In genomic region chr2:201795608-201796477, GRCh38 we compare ENCODE assay signal across 8 cellular contexts. TPM values are rescaled to one million over a fixed set of nuclear protein-coding genes. Genes with fewer than 3 reads are reported as not detected.
DNase-seq lines count a peak whose midpoint lies in the region; ATAC-seq and TF ChIP-seq lines count a peak whose summit lies in the region.

No MANE protein-coding gene starts in this region.

- TF ChIP-seq POLR2A in right lobe of liver (IDR thresholded peaks at IDR 0.05) = no peak

- TF ChIP-seq CTCF in right lobe of liver (IDR thresholded peaks at IDR 0.05) = peak; percentile 39 to 50 (median 48)

- intact Hi-C loops in activated naive CD4-positive, alpha-beta T cell treated with anti-CD3 and anti-CD28 coated beads for 36 hours (cut with micrococcal nuclease) = loop anchor here (1.0 to 5.0 kb wide), 2 partner anchors 61 to 382 kb away; no protein-coding TSS in a partner anchor
- intact Hi-C loops in right lobe of liver (cut with DNase I) = no loop called here

- peak; percentile 61 to 63 (median 62) for ATAC-seq in right lobe of liver
- ATAC-seq in HG03135 (IDR thresholded peaks at IDR 0.05; ENCODE audit: unreplicated experiment) = no peak

- peak; percentile 15 for DNase-seq in activated naive CD4-positive, alpha-beta T cell treated with anti-CD3 and anti-CD28 coated beads for 36 hours
- no peak for DNase-seq in activated naive CD4-positive, alpha-beta T cell treated with anti-CD3 and anti-CD28 coated beads, Interleukin-2, amount 10 ng/mL, durations not matched to agents 7 days and 5 days
- DNase-seq in NCI-H446 (lab: John Stamatoyannopoulos, UW) (peak; percentile 17 to 73), cerebellum (ENCODE audit: low spot score) (peak; percentile 83), right lobe of liver (no peak), OCI-M2 (lab: John Stamatoyannopoulos, UW; ENCODE audit: unreplicated experiment) (no peak), NCI-H524 treated with DMSO at 0.1 percent for 48 hours (lab: John Stamatoyannopoulos, UW) (no peak)

- H3K4me1 ChIP-seq in right lobe of liver = no peaks in the 10 kb centered on the region

- no peaks in the 10 kb centered on the region for H3K36me3 ChIP-seq in right lobe of liver

- H3K4me3 Mint-ChIP-seq in activated naive CD4-positive, alpha-beta T cell treated with anti-CD3 and anti-CD28 coated beads for 36 hours = no peak overlapping the region
- no peak overlapping the region for H3K4me3 Mint-ChIP-seq in activated naive CD4-positive, alpha-beta T cell treated with anti-CD3 and anti-CD28 coated beads, Interleukin-2, amount 10 ng/mL, durations not matched to agents 7 days and 5 days

- H3K27ac Mint-ChIP-seq in activated naive CD4-positive, alpha-beta T cell treated with anti-CD3 and anti-CD28 coated beads for 36 hours = no peak overlapping the region
- H3K27ac Mint-ChIP-seq in activated naive CD4-positive, alpha-beta T cell treated with anti-CD3 and anti-CD28 coated beads, Interleukin-2, amount 10 ng/mL, durations not matched to agents 7 days and 5 days = no peak overlapping the region

- no peaks in the 10 kb centered on the region for H3K9me3 Mint-ChIP-seq in activated naive CD4-positive, alpha-beta T cell treated with anti-CD3 and anti-CD28 coated beads for 36 hours
- no peaks in the 10 kb centered on the region for H3K9me3 Mint-ChIP-seq in activated naive CD4-positive, alpha-beta T cell treated with anti-CD3 and anti-CD28 coated beads, Interleukin-2, amount 10 ng/mL, durations not matched to agents 7 days and 5 days

- no peaks in the 10 kb centered on the region for H3K9me3 ChIP-seq in right lobe of liver

- 29% methylated on average over 5 of the region's 5 CpGs for WGBS in right lobe of liver (ENCODE audit: insufficient coverage, low coverage, low lambda C conversion rate, missing lambda C conversion rate)

- H3K4me1 Mint-ChIP-seq in activated naive CD4-positive, alpha-beta T cell treated with anti-CD3 and anti-CD28 coated beads for 36 hours (ENCODE audit: low read depth) = no peaks in the 10 kb centered on the region
- no peaks in the 10 kb centered on the region for H3K4me1 Mint-ChIP-seq in activated naive CD4-positive, alpha-beta T cell treated with anti-CD3 and anti-CD28 coated beads, Interleukin-2, amount 10 ng/mL, durations not matched to agents 7 days and 5 days

- no peak overlapping the region for H3K4me3 ChIP-seq in right lobe of liver

- H3K27ac ChIP-seq in right lobe of liver = no peak overlapping the region

- H3K27me3 Mint-ChIP-seq in activated naive CD4-positive, alpha-beta T cell treated with anti-CD3 and anti-CD28 coated beads for 36 hours (ENCODE audit: low read depth) = peaks cover 2% of the 10 kb centered on the region
- H3K27me3 Mint-ChIP-seq in activated naive CD4-positive, alpha-beta T cell treated with anti-CD3 and anti-CD28 coated beads, Interleukin-2, amount 10 ng/mL, durations not matched to agents 7 days and 5 days = peaks cover 7% of the 10 kb centered on the region

- H3K36me3 Mint-ChIP-seq in activated naive CD4-positive, alpha-beta T cell treated with anti-CD3 and anti-CD28 coated beads for 36 hours (ENCODE audit: low read depth) = no peaks in the 10 kb centered on the region
- H3K36me3 Mint-ChIP-seq in activated naive CD4-positive, alpha-beta T cell treated with anti-CD3 and anti-CD28 coated beads, Interleukin-2, amount 10 ng/mL, durations not matched to agents 7 days and 5 days = no peaks in the 10 kb centered on the region

- H3K27me3 ChIP-seq in right lobe of liver = no peaks in the 10 kb centered on the region

- CTCF ChIA-PET in activated naive CD4-positive, alpha-beta T cell treated with anti-CD3 and anti-CD28 coated beads for 36 hours (lab: Charles Lee) = interaction anchor here (0.6 kb wide), 1 partner anchor 868 kb away, joined by 3 read pairs; no protein-coding TSS in a partner anchor
- CTCF ChIA-PET in activated naive CD4-positive, alpha-beta T cell treated with anti-CD3 and anti-CD28 coated beads, Interleukin-2, amount 10 ng/mL, durations not matched to agents 7 days and 5 days (lab: Charles Lee) = interaction anchor here (0.8 kb wide), 1 partner anchor 11 kb away, joined by 3 read pairs; no protein-coding TSS in a partner anchor

RNA-seq across cellular contexts. Expression of gene CDK15, which starts 10.5 kb away (rescaled TPM):
- not detected for total RNA-seq in activated naive CD4-positive, alpha-beta T cell treated with anti-CD3 and anti-CD28 coated beads for 36 hours
- total RNA-seq in cerebellum (0.18 TPM), right lobe of liver (not detected)

RNA-seq across cellular contexts. Expression of gene ALS2, which starts 15.1 kb away (rescaled TPM):
- 10 to 100 TPM in 1 of 2 experiments, 1 to 10 TPM in 1; 9.4 to 11.2 TPM for total RNA-seq in activated naive CD4-positive, alpha-beta T cell treated with anti-CD3 and anti-CD28 coated beads for 36 hours
- total RNA-seq in cerebellum (55.7 TPM), right lobe of liver (10 to 100 TPM; 15.8 to 24.9 (median 20.3) TPM)

Comparison
In these comparisons a context has a peak if more than half of its experiments do, and no peak if none do; other contexts are left out.
1. DNase-seq: peak in activated naive CD4-positive, alpha-beta T cell treated with anti-CD3 and anti-CD28 coated beads for 36 hours (single experiment), NCI-H446 (2 of 2) and cerebellum (single experiment); none in activated naive CD4-positive, alpha-beta T cell treated with anti-CD3 and anti-CD28 coated beads, Interleukin-2, amount 10 ng/mL, durations not matched to agents 7 days and 5 days (single experiment), right lobe of liver (0 of 3), OCI-M2 (single experiment) and NCI-H524 treated with DMSO at 0.1 percent for 48 hours (single experiment).